ENCODE assay signal across 1 cellular context in the genomic region with DNA sequence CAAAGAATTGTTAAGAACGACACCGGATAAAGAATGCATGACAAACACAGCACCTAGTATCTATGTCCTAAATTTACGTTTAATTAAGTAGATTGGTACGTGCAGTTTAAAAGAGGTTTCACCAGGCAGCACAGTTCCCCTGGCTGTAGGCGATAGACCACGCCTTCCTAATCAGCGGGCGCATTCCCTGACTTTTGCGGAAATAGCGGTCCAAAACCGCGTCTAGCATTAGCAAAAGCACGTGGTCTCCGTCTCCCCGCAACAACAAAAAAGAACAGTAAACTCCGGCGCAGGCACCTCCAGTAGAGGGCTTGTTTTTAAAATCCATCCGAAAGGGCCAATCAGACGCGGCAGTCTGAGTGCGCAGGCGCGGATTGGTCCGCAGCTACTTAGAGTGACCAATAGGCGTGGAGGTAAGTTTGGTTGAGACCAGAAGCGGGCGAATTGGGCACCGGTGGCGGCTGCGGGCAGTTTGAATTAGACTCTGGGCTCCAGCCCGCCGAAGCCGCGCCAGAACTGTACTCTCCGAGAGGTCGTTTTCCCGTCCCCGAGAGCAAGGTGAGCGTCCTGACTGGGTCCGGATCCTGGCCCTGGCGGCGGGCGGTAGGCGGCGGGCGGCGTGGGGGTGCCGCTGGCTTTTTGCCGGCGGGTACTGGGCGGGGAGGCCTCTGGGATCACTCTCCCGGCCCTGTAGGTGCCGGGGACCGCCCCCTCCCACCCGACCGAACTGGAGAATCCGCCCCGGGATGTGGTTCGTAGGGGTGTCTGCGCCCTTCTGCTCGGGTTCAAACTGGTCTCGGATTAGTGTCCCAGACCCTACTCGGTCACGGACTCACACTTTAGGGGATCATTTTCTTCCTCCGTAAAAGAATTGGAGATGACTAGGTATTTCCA.
A peak's percentile ranks its signal among the peaks of the same experiment; 100 is the strongest.
TF ChIP-seq lines count a peak whose summit lies in the region.

CENPF (plus strand) TSS at position 432 of the 894 bp plus-strand sequence. CDS start 10,560 bp downstream, outside the sequence.

TF ChIP-seq in HepG2, 621 proteins besides CTCF, POLR2A, EP300 and RAD21 (continued from another document and continues in another):
- no peak; the same call in 1 of the 2 replicates for TF ChIP-seq PRDM15 (CRISPR knock-in tag; IDR thresholded peaks at IDR 0.05)
- TF ChIP-seq ZNF720 (CRISPR knock-in tag; IDR thresholded peaks at IDR 0.05): no peak
- TF ChIP-seq ZNF615 (CRISPR knock-in tag; IDR thresholded peaks at IDR 0.05; ENCODE audit: borderline replicate concordance): no peak
- no peak for TF ChIP-seq ZNF44 (CRISPR knock-in tag; IDR thresholded peaks at IDR 0.05)
- TF ChIP-seq, protein P1, sequence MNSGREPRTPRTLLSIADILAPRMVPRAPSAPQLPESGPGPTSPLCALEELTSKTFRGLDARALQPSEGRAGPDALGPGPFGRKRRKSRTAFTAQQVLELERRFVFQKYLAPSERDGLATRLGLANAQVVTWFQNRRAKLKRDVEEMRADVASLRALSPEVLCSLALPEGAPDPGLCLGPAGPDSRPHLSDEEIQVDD (CRISPR knock-in tag; IDR thresholded peaks at IDR 0.05; ENCODE audit: borderline replicate concordance): no peak
- TF ChIP-seq PHF5A (CRISPR knock-in tag; IDR thresholded peaks at IDR 0.05; ENCODE audit: low read depth, unreplicated experiment): no peak
- TF ChIP-seq KLF16 (CRISPR knock-in tag; IDR thresholded peaks at IDR 0.05): peak in 1 of 2 experiments; percentile 76; a peak in 2 of 4 replicates
- no peak for TF ChIP-seq HOXD1 (CRISPR knock-in tag; IDR thresholded peaks at IDR 0.05)
- no peak for TF ChIP-seq KDM3A (CRISPR knock-in tag; IDR thresholded peaks at IDR 0.05; ENCODE audit: low read depth)
- TF ChIP-seq, protein P2, sequence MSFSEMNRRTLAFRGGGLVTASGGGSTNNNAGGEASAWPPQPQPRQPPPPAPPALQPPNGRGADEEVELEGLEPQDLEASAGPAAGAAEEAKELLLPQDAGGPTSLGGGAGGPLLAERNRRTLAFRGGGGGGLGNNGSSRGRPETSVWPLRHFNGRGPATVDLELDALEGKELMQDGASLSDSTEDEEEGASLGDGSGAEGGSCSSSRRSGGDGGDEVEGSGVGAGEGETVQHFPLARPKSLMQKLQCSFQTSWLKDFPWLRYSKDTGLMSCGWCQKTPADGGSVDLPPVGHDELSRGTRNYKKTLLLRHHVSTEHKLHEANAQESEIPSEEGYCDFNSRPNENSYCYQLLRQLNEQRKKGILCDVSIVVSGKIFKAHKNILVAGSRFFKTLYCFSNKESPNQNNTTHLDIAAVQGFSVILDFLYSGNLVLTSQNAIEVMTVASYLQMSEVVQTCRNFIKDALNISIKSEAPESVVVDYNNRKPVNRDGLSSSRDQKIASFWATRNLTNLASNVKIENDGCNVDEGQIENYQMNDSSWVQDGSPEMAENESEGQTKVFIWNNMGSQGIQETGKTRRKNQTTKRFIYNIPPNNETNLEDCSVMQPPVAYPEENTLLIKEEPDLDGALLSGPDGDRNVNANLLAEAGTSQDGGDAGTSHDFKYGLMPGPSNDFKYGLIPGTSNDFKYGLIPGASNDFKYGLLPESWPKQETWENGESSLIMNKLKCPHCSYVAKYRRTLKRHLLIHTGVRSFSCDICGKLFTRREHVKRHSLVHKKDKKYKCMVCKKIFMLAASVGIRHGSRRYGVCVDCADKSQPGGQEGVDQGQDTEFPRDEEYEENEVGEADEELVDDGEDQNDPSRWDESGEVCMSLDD (CRISPR knock-in tag; IDR thresholded peaks at IDR 0.05; ENCODE audit: borderline replicate concordance): no peak; the same call in 1 of the 2 replicates
- no peak for TF ChIP-seq LRRFIP1 (CRISPR knock-in tag; conservative IDR thresholded peaks at IDR 0.05)
- TF ChIP-seq ZNF737 (CRISPR knock-in tag; IDR thresholded peaks at IDR 0.05; ENCODE audit: borderline replicate concordance): no peak
- no peak for TF ChIP-seq ZFP37 (CRISPR knock-in tag; IDR thresholded peaks at IDR 0.05; ENCODE audit: borderline replicate concordance)
- TF ChIP-seq AGO2 (optimal IDR thresholded peaks at IDR 0.05; ENCODE audit: low read depth, low read length): peak; percentile 29
- TF ChIP-seq ZNF383 (CRISPR knock-in tag; IDR thresholded peaks at IDR 0.05; ENCODE audit: borderline replicate concordance): no peak
- no peak for TF ChIP-seq ZNF513 (CRISPR knock-in tag; conservative IDR thresholded peaks at IDR 0.05)
- TF ChIP-seq POGZ (CRISPR knock-in tag; IDR thresholded peaks at IDR 0.05): peak; percentile 98
- TF ChIP-seq DNMT1 (CRISPR knock-in tag; IDR thresholded peaks at IDR 0.05): no peak
- TF ChIP-seq KAT7 (CRISPR knock-in tag; IDR thresholded peaks at IDR 0.05; ENCODE audit: borderline replicate concordance): peak; percentile 26; the same call in 1 of the 2 replicates
- TF ChIP-seq GRHL1 (CRISPR knock-in tag; conservative IDR thresholded peaks at IDR 0.05): peak; percentile 72; the same call in 1 of the 2 replicates
- TF ChIP-seq ZXDC (CRISPR knock-in tag; IDR thresholded peaks at IDR 0.05): no peak
- no peak; the same call in 1 of the 2 replicates for TF ChIP-seq ZNF782 (CRISPR knock-in tag; IDR thresholded peaks at IDR 0.05; ENCODE audit: borderline replicate concordance)
- TF ChIP-seq SIX4 (CRISPR knock-in tag; IDR thresholded peaks at IDR 0.05): no peak
- TF ChIP-seq PPARG (CRISPR knock-in tag; conservative IDR thresholded peaks at IDR 0.05): 0 out of 2 replicates have a peak, but pooled peaks have one; percentile 31
- no peak for TF ChIP-seq ZNF17 (CRISPR knock-in tag; IDR thresholded peaks at IDR 0.05)
- TF ChIP-seq SRF (IDR thresholded peaks at IDR 0.05; ENCODE audit: low read depth, low read length): no peak
- no peak for TF ChIP-seq CEBPG (CRISPR knock-in tag; IDR thresholded peaks at IDR 0.05)
- TF ChIP-seq ZNF547 (CRISPR knock-in tag; IDR thresholded peaks at IDR 0.05): 0 out of 2 replicates have a peak, but pooled peaks have one; percentile 40
- no peak for TF ChIP-seq SRSF4 (IDR thresholded peaks at IDR 0.05; ENCODE audit: low read depth, low read length, poor library complexity, severe bottlenecking)
- TF ChIP-seq PAF1 (CRISPR knock-in tag; IDR thresholded peaks at IDR 0.05): no peak
- TF ChIP-seq GABPB1 (CRISPR knock-in tag; IDR thresholded peaks at IDR 0.05): peak; percentile 63
- no peak for TF ChIP-seq MIER2 (CRISPR knock-in tag; IDR thresholded peaks at IDR 0.05)
- TF ChIP-seq, protein P3, sequence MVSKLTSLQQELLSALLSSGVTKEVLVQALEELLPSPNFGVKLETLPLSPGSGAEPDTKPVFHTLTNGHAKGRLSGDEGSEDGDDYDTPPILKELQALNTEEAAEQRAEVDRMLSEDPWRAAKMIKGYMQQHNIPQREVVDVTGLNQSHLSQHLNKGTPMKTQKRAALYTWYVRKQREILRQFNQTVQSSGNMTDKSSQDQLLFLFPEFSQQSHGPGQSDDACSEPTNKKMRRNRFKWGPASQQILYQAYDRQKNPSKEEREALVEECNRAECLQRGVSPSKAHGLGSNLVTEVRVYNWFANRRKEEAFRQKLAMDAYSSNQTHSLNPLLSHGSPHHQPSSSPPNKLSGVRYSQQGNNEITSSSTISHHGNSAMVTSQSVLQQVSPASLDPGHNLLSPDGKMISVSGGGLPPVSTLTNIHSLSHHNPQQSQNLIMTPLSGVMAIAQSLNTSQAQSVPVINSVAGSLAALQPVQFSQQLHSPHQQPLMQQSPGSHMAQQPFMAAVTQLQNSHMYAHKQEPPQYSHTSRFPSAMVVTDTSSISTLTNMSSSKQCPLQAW (CRISPR knock-in tag; IDR thresholded peaks at IDR 0.05): no peak
- TF ChIP-seq, protein P4, sequence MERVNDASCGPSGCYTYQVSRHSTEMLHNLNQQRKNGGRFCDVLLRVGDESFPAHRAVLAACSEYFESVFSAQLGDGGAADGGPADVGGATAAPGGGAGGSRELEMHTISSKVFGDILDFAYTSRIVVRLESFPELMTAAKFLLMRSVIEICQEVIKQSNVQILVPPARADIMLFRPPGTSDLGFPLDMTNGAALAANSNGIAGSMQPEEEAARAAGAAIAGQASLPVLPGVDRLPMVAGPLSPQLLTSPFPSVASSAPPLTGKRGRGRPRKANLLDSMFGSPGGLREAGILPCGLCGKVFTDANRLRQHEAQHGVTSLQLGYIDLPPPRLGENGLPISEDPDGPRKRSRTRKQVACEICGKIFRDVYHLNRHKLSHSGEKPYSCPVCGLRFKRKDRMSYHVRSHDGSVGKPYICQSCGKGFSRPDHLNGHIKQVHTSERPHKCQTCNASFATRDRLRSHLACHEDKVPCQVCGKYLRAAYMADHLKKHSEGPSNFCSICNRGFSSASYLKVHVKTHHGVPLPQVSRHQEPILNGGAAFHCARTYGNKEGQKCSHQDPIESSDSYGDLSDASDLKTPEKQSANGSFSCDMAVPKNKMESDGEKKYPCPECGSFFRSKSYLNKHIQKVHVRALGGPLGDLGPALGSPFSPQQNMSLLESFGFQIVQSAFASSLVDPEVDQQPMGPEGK (CRISPR knock-in tag; IDR thresholded peaks at IDR 0.05): no peak
